Comparison of ENCODE assay signal across 8 cellular contexts in the genomic region with DNA sequence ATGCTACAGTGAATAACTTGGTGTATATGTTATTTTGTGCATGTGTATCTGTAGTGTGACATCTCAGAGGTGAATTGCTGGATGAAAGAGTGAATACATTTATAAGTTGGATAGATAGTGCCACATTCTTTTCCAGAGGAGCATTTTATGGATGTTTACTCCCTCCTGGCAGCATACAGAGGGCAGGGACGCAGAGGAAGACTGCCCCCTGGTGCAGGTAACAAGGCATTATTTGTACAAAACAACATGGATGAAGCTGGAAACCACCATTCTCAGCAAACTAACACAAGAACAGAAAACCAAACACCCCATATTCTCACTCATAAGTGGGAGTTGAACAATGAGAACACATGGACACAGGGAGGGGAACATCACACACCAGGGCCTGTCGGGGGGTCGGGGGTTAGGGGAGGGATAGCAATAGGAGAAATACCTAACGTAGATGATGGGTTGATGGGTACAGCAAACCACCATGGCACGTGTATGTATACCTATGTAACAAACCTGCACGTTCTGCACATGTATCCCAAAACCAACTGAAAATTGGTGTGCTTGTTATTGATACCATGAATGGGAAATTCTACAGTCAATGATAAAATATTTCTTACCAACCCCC. TPM values are rescaled to one million over a fixed set of nuclear protein-coding genes. Genes with fewer than 3 reads are reported as not detected.
DNase-seq lines count a peak whose midpoint lies in the region; ATAC-seq and TF ChIP-seq lines count a peak whose summit lies in the region.

No MANE protein-coding gene starts in this region.

- WGBS in neuronal stem cell (ENCODE audit: extremely low coverage in 2 of 2, insufficient read length in 2 of 2, insufficient replicate concordance in 1 of 2), 2 donors = no CpG with 5 or more reads among the region's 6 CpGs

- H3K4ac ChIP-seq in neuronal stem cell (ENCODE audit: low read length) = no peak overlapping the region

- H3K79me1 ChIP-seq in neuronal stem cell (ENCODE audit: low read depth, low read length) = no peaks in the 10 kb centered on the region

- no peak overlapping the region for H2BK12ac ChIP-seq in neuronal stem cell (ENCODE audit: low read length)

- no peaks in the 10 kb centered on the region for H3K4me1 ChIP-seq in neuronal stem cell (ENCODE audit: control insufficient read depth in 2 of 2, insufficient read depth in 1 of 2, low read depth in 1 of 2, low read length in 2 of 2)

- peaks cover 0 to 2% of the 10 kb centered on the region in 2 donors for H3K9me3 ChIP-seq in neuronal stem cell (replicated peaks in 1 of 2; ENCODE audit: control insufficient read depth in 2 of 2, insufficient read depth in 1 of 2, low read depth in 1 of 2, low read length in 2 of 2)

- no peak overlapping the region for H3K18ac ChIP-seq in neuronal stem cell (ENCODE audit: low read length)

- H3K27me3 Mint-ChIP-seq in immature natural killer cell (ENCODE audit: low read depth in 3 of 3) = peaks cover 0 to 18% (median 6%) of the 10 kb centered on the region in 3 donors

- H3K4me3 ChIP-seq in LNCaP clone FGC (ENCODE audit: low read depth, low read length) (no peak overlapping the region), neuronal stem cell (ENCODE audit: low read length in 2 of 2) (no peak overlapping the region), coronary artery (no peak overlapping the region)

- no peak overlapping the region for H3K23ac ChIP-seq in neuronal stem cell (ENCODE audit: low read depth, low read length, poor library complexity)

- H3K36me3 ChIP-seq in neuronal stem cell (replicated peaks in 1 of 2; ENCODE audit: control insufficient read depth in 2 of 2, insufficient read depth in 2 of 2, low read length in 2 of 2) = no peaks in the 10 kb centered on the region

- H3K27me3 ChIP-seq in neuronal stem cell (ENCODE audit: control insufficient read depth in 3 of 3, insufficient read depth in 3 of 3, low read depth in 1 of 3, low read length in 3 of 3) = no peaks in the 10 kb centered on the region

- H2BK5ac ChIP-seq in neuronal stem cell (ENCODE audit: low read length) = no peak overlapping the region

- no peak overlapping the region for H2BK120ac ChIP-seq in neuronal stem cell (ENCODE audit: low read depth, low read length)

- no peak overlapping the region for H3K4me2 ChIP-seq in neuronal stem cell (ENCODE audit: insufficient read depth, low read length, poor library complexity, severe bottlenecking)

- no peak overlapping the region for H3K27ac ChIP-seq in neuronal stem cell (replicated peaks; ENCODE audit: low read length)
- no peak overlapping the region for H3K27ac ChIP-seq in coronary artery

- H2AK5ac ChIP-seq in neuronal stem cell (ENCODE audit: low read depth, low read length) = no peak overlapping the region

- H3K27ac Mint-ChIP-seq in immature natural killer cell = no peak overlapping the region

- peak; percentile 84 for TF ChIP-seq CTCF in LNCaP clone FGC (IDR thresholded peaks at IDR 0.05; ENCODE audit: control insufficient read depth, extremely low read depth, insufficient read depth)
- no peak for TF ChIP-seq CTCF in coronary artery (IDR thresholded peaks at IDR 0.05)

- DNase-seq in ELR (ENCODE audit: low read depth) (peak; percentile 47), LNCaP clone FGC (ENCODE audit: low read depth) (peak; percentile 45), dermis blood vessel endothelial cell (peak; percentile 44), neuronal stem cell (ENCODE audit: low spot score) (peak; percentile 30), superior temporal gyrus (ENCODE audit: extremely low spot score) (no peak), coronary artery (ENCODE audit: low spot score) (no peak), immature natural killer cell (no peak)

- peaks cover 0 to 1% (median 0%) of the 10 kb centered on the region in 6 donors for H3K9me3 Mint-ChIP-seq in immature natural killer cell

- H3K36me3 Mint-ChIP-seq in immature natural killer cell = no peaks in the 10 kb centered on the region

- H2BK15ac ChIP-seq in neuronal stem cell (ENCODE audit: low read length) = no peak overlapping the region

- H3K4me3 Mint-ChIP-seq in immature natural killer cell = no peak overlapping the region

- H3K9ac ChIP-seq in neuronal stem cell (ENCODE audit: low read depth, low read length, poor library complexity) = no peak overlapping the region

- H3K4me1 Mint-ChIP-seq in immature natural killer cell = no peaks in the 10 kb centered on the region

- H4K8ac ChIP-seq in neuronal stem cell (ENCODE audit: low read depth, low read length) = no peak overlapping the region

- no peak overlapping the region for H3K14ac ChIP-seq in neuronal stem cell (ENCODE audit: low read length)

- no peak overlapping the region for H4K91ac ChIP-seq in neuronal stem cell (ENCODE audit: low read depth, low read length, poor library complexity)

- H2AFZ ChIP-seq in neuronal stem cell (ENCODE audit: low read length) = no peak overlapping the region

- no peak for ATAC-seq in GM21367 (IDR thresholded peaks at IDR 0.05; ENCODE audit: unreplicated experiment)

RNA-seq across cellular contexts. Expression of a gene that starts 57.9 kb away (rescaled TPM):
- not detected in 2 replicates for total RNA-seq in dermis blood vessel endothelial cell
- 0.03 TPM for polyA plus RNA-seq in neuronal stem cell (2013, experiment 1 of 2)
- polyA plus RNA-seq in neuronal stem cell (2013, experiment 2 of 2) = 0.03 TPM
- not detected for polyA plus RNA-seq in immature natural killer cell

Comparison
In these comparisons a context has a peak if more than half of its experiments do, and no peak if none do; other contexts are left out.
1. DNase-seq: peak in ELR (single experiment), LNCaP clone FGC (single experiment), dermis blood vessel endothelial cell (single experiment) and neuronal stem cell (single experiment); none in superior temporal gyrus (single experiment), coronary artery (single experiment) and immature natural killer cell (0 of 3).